Comparison of ENCODE assay signal across 8 cellular contexts in genomic region chr4:103934178-103934789, GRCh38.
DNase-seq lines count a peak whose midpoint lies in the region; ATAC-seq, FAIRE-seq and TF ChIP-seq lines count a peak whose summit lies in the region.

No MANE protein-coding gene starts in this region.

- H3K36me3 ChIP-seq in bronchial epithelial cell (ENCODE audit: control insufficient read depth, insufficient read depth, low read length) = no peaks in the 10 kb centered on the region

- no peaks in the 10 kb centered on the region for H3K27me3 ChIP-seq in bronchial epithelial cell (ENCODE audit: control insufficient read depth, insufficient read depth, low read length)

- ATAC-seq in GM19328 (IDR thresholded peaks at IDR 0.05; ENCODE audit: unreplicated experiment) (peak; percentile 72), HG03342 (IDR thresholded peaks at IDR 0.05; ENCODE audit: unreplicated experiment) (peak; percentile 83)

- DNase-seq in DMS153 treated with DMSO at 0.1 percent for 48 hours (lab: John Stamatoyannopoulos, UW; ENCODE audit: unreplicated experiment) (peak; percentile 53), DMS153 (lab: John Stamatoyannopoulos, UW) (no peak), NCI-H526 (lab: John Stamatoyannopoulos, UW) (peak; percentile 12 to 53), bronchial epithelial cell (ENCODE audit: low read depth) (peak; percentile 45), medulla oblongata (ENCODE audit: extremely low spot score) (peak; percentile 77), 8988T (no peak)

- FAIRE-seq in bronchial epithelial cell (lab: Jason Lieb, UNC) = no peak

- H3K4me3 ChIP-seq in bronchial epithelial cell (ENCODE audit: low read depth, low read length) = no peak overlapping the region

- peak; percentile 36 for TF ChIP-seq CTCF in bronchial epithelial cell (IDR thresholded peaks at IDR 0.05; ENCODE audit: insufficient read depth, low read length, severe bottlenecking)

Comparison
In these comparisons a context has a peak if more than half of its experiments do, and no peak if none do; other contexts are left out.
1. DNase-seq: peak in DMS153 treated with DMSO at 0.1 percent for 48 hours (single experiment), NCI-H526 (2 of 2), bronchial epithelial cell (single experiment) and medulla oblongata (single experiment); none in DMS153 (single experiment) and 8988T (single experiment).